In the genomic region with DNA sequence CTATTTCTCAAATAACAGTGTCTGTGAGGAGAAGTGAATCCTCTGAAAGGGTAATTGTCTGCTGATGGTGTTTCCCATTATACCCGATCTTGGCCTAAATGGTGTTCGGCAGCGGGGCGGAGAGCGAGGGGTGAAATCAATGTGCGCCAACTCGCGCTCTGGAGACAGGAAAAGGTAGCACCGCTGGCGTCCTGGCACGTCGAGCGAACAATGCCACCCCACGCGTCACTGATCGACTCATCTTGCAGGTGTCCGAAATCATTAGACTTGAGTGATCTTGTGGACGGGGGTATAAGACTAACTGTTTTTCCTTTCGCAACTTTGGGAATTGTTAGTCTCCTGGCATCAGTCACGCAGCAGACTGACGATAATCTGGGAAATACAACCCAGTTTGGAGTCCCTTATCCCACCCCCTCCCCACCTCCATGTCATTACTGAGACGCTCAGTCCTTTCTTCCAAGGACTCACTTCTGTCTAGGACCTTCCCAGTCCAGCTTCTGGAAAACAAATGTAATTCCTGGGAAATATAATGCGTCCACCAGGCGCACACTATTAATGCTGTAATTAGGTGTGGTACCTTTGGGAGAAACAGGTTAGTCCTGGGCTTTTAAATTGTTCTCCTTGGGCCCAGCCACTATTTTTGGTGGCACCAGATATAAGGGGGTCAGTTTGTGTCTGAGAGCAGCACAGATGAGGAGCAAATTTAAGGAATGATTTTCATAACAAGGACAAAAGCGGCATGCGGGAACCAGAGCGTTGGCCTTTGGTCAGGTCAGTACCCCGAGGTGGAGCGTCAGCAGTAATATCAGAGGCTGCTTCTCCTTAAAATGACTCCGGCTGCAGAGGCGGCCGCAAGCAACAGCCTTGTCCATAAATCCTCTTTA, we compare ENCODE assay signal across 1 cellular context.
TF ChIP-seq lines count a peak whose summit lies in the region.

No MANE protein-coding gene starts in this region.

TF ChIP-seq in WTC11, 78 proteins besides CTCF, POLR2A, EP300 and RAD21 (continued from another document):
- TF ChIP-seq, protein P1, sequence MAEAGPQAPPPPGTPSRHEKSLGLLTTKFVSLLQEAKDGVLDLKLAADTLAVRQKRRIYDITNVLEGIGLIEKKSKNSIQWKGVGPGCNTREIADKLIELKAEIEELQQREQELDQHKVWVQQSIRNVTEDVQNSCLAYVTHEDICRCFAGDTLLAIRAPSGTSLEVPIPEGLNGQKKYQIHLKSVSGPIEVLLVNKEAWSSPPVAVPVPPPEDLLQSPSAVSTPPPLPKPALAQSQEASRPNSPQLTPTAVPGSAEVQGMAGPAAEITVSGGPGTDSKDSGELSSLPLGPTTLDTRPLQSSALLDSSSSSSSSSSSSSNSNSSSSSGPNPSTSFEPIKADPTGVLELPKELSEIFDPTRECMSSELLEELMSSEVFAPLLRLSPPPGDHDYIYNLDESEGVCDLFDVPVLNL (CRISPR knock-in tag; IDR thresholded peaks at IDR 0.05; ENCODE audit: borderline replicate concordance, low read depth), result no peak
